16 cellular contexts compared by ENCODE assay signal in genomic region chr9:127946728-127947127, GRCh38. TPM values are rescaled to one million over a fixed set of nuclear protein-coding genes. Genes with fewer than 3 reads are reported as not detected.
DNase-seq lines count a peak whose midpoint lies in the region; ATAC-seq and TF ChIP-seq lines count a peak whose summit lies in the region.
"Had no signal": no experiment of that assay in that cellular context is flagged by ENCODE, and none has a peak within 500 bp of the region (broad histone marks: within the 10 kb centered on the region; RNA-seq: fewer than 3 reads in every experiment).

No MANE protein-coding gene starts in this region.

- H3K36me3 Mint-ChIP-seq in naive thymus-derived CD4-positive, alpha-beta T cell, result peaks cover 0 to 44% (median 30%) of the 10 kb centered on the region in 5 donors

- H3K4me1 ChIP-seq in naive thymus-derived CD4-positive, alpha-beta T cell (ENCODE audit: control insufficient read depth in 2 of 2, insufficient read depth in 2 of 2, low read length in 2 of 2), result peaks cover 10 to 37% of the 10 kb centered on the region in 2 donors

- DNase-seq in NCI-H82 (lab: John Stamatoyannopoulos, UW) (peak; percentile 19), NCI-H82 treated with DMSO at 0.1 percent for 48 hours (lab: John Stamatoyannopoulos, UW; ENCODE audit: unreplicated experiment) (no peak), OCI-M1 (lab: John Stamatoyannopoulos, UW) (no peak)
- DNase-seq in naive thymus-derived CD4-positive, alpha-beta T cell, result no peak
- DNase-seq in stimulated activated CD4-positive, alpha-beta T cell treated with anti-CD3 and anti-CD28 coated beads, Interleukin-4, amount 100 ng/mL, for 4 hours, result no peak
- DNase-seq: 8988T; activated CD8-positive, alpha-beta memory T cell treated with anti-CD3 and anti-CD28 coated beads, Interleukin-2, amount 10 ng/mL, durations not matched to agents 7 days and 5 days; Caco-2; cortex of kidney; H7; NCI-H2029 treated with DMSO at 0.1 percent for 48 hours had no signal

- intact Hi-C loops in naive thymus-derived CD4-positive, alpha-beta T cell (cut with micrococcal nuclease), result no loop called here

- POLR2A ChIA-PET in naive thymus-derived CD4-positive, alpha-beta T cell (lab: Charles Lee), result interaction anchor here (6.7 to 61.3 kb wide), 2 partner anchors 38 to 88 kb away, joined by 62 to 1719 read pairs; partner anchors contain the start of gene EEIG1

- no peak for ATAC-seq in naive thymus-derived CD4-positive, alpha-beta T cell
- ATAC-seq: activated CD8-positive, alpha-beta memory T cell treated with anti-CD3 and anti-CD28 coated beads, Interleukin-2, amount 10 ng/mL, durations not matched to agents 7 days and 5 days had no signal

- peak overlapping the region in 8 of 9 donors; percentile 53 to 98 (median 88) for H3K27ac Mint-ChIP-seq in naive thymus-derived CD4-positive, alpha-beta T cell
- H3K27ac Mint-ChIP-seq: activated CD8-positive, alpha-beta memory T cell treated with anti-CD3 and anti-CD28 coated beads, Interleukin-2, amount 10 ng/mL, durations not matched to agents 7 days and 5 days; neural progenitor cell had no signal

- CTCF ChIA-PET in naive thymus-derived CD4-positive, alpha-beta T cell (lab: Charles Lee), result interaction anchor here (1.9 kb wide), 1 partner anchor 89 kb away, joined by 8 read pairs; no protein-coding TSS in a partner anchor

- TF ChIP-seq CTCF in VCaP (conservative IDR thresholded peaks at IDR 0.05), result no peak

- no peaks in the 10 kb centered on the region for H3K27me3 Mint-ChIP-seq in naive thymus-derived CD4-positive, alpha-beta T cell
- H3K27me3 Mint-ChIP-seq: activated CD8-positive, alpha-beta memory T cell treated with anti-CD3 and anti-CD28 coated beads, Interleukin-2, amount 10 ng/mL, durations not matched to agents 7 days and 5 days had no signal

- peaks cover 34 to 76% (median 54%) of the 10 kb centered on the region in 7 donors for H3K4me1 Mint-ChIP-seq in naive thymus-derived CD4-positive, alpha-beta T cell

- no peak overlapping the region for H3K4me3 Mint-ChIP-seq in naive thymus-derived CD4-positive, alpha-beta T cell
- H3K4me3 Mint-ChIP-seq: activated CD8-positive, alpha-beta memory T cell treated with anti-CD3 and anti-CD28 coated beads, Interleukin-2, amount 10 ng/mL, durations not matched to agents 7 days and 5 days; neural progenitor cell had no signal

- no peaks in the 10 kb centered on the region for H3K27me3 ChIP-seq in naive thymus-derived CD4-positive, alpha-beta T cell (ENCODE audit: control insufficient read depth in 2 of 2, insufficient read depth in 2 of 2, low read length in 2 of 2)
- H3K27me3 ChIP-seq: neural progenitor cell had no signal

- peaks cover 0 to 9% (median 0%) of the 10 kb centered on the region in 11 donors for H3K9me3 Mint-ChIP-seq in naive thymus-derived CD4-positive, alpha-beta T cell
- H3K9me3 Mint-ChIP-seq: neural progenitor cell had no signal

- H3K36me3 ChIP-seq in naive thymus-derived CD4-positive, alpha-beta T cell (ENCODE audit: control insufficient read depth in 2 of 3, insufficient read depth in 3 of 3, low read length in 3 of 3), result peaks cover 27 to 95% (median 46%) of the 10 kb centered on the region in 3 experiments
- H3K36me3 ChIP-seq: neural progenitor cell had no signal

- H3K27ac ChIP-seq in VCaP, result peak overlapping the region; percentile 27
- peak overlapping the region; percentile 40 for H3K27ac ChIP-seq in naive thymus-derived CD4-positive, alpha-beta T cell (ENCODE audit: low read depth, low read length)
- H3K27ac ChIP-seq: neural progenitor cell, thoracic aorta had no signal

- no peak overlapping the region for H3K4me3 ChIP-seq in naive thymus-derived CD4-positive, alpha-beta T cell (ENCODE audit: low read length)
- H3K4me3 ChIP-seq: lung, neural progenitor cell, thoracic aorta had no signal

- no peaks in the 10 kb centered on the region for H3K9me3 ChIP-seq in naive thymus-derived CD4-positive, alpha-beta T cell (ENCODE audit: control insufficient read depth in 2 of 3, low read length in 3 of 3)
- H3K9me3 ChIP-seq: Caco-2, thoracic aorta had no signal

RNA-seq across cellular contexts. Expression of gene DPM2, which starts 9.1 kb away (rescaled TPM):
- 10 to 100 TPM; 29.1 to 84.4 (median 56.8) TPM for total RNA-seq in naive thymus-derived CD4-positive, alpha-beta T cell
- 10 to 100 TPM; 29.3 to 39.5 TPM for polyA plus RNA-seq in naive thymus-derived CD4-positive, alpha-beta T cell

RNA-seq across cellular contexts. Expression of gene PIP5KL1, which starts 16.2 kb away (rescaled TPM):
- 1 to 10 TPM; 1.4 to 2.9 (median 2.1) TPM for total RNA-seq in naive thymus-derived CD4-positive, alpha-beta T cell
- polyA plus RNA-seq in naive thymus-derived CD4-positive, alpha-beta T cell, result under 1 TPM in 1 of 2 donors, not detected in 1; 0.17 TPM
- total RNA-seq: skeletal muscle tissue had no signal

RNA-seq across cellular contexts. Expression of gene ST6GALNAC4, which starts 29.9 kb away (rescaled TPM):
- 10 to 100 TPM; 28.0 to 51.0 (median 36.1) TPM for total RNA-seq in naive thymus-derived CD4-positive, alpha-beta T cell
- polyA plus RNA-seq in naive thymus-derived CD4-positive, alpha-beta T cell, result 10 to 100 TPM; 20.0 to 21.7 TPM

RNA-seq across cellular contexts. Expression of gene EEIG1, which starts 34.1 kb away (rescaled TPM):
- total RNA-seq in naive thymus-derived CD4-positive, alpha-beta T cell, result 100 to 1,000 TPM; 252 to 664 (median 347) TPM
- 100 to 1,000 TPM; 124 to 297 TPM for polyA plus RNA-seq in naive thymus-derived CD4-positive, alpha-beta T cell

RNA-seq across cellular contexts. Expression of gene ST6GALNAC6, which starts 47.3 kb away (rescaled TPM):
- total RNA-seq in naive thymus-derived CD4-positive, alpha-beta T cell, result 100 to 1,000 TPM in 3 of 5 experiments, 10 to 100 TPM in 2; 63.0 to 125 (median 107) TPM
- 10 to 100 TPM; 28.3 to 34.5 TPM for polyA plus RNA-seq in naive thymus-derived CD4-positive, alpha-beta T cell
